In the genomic region with DNA sequence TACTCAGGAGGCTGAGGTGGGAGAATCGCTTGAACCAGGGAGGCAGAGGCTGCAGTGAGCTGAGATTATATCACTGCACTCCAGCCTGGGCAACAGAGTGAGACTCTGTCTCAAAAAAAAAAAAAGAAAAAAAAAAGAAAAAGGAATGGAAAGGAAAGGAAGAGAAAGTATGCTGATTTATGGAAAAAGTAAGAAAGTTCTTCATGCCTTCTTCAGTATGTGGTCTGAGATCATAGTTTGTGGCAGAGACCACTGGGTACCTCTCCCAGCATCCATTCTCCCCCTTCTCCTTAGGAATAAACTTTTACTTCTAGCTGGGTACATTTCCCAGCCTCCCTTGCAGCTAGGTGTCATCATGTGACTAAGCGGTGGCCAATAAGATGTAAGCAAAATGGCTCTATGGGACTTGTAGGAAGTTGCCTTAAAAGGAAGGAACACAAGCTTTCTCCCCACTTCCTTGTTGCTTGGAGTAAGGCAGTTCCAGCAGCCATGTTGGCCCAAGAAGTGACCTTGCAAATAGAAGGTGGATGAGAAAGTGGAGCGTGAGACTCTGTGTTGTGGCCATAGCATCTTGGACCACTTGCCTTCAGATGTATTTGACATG, we compare ENCODE assay signal across 1 cellular context.
TF ChIP-seq lines count a peak whose summit lies in the region.

No MANE protein-coding gene starts in this region.

TF ChIP-seq in K562, 482 proteins besides CTCF, POLR2A, EP300 and RAD21 (continued from another document):
- TF ChIP-seq, protein P1, sequence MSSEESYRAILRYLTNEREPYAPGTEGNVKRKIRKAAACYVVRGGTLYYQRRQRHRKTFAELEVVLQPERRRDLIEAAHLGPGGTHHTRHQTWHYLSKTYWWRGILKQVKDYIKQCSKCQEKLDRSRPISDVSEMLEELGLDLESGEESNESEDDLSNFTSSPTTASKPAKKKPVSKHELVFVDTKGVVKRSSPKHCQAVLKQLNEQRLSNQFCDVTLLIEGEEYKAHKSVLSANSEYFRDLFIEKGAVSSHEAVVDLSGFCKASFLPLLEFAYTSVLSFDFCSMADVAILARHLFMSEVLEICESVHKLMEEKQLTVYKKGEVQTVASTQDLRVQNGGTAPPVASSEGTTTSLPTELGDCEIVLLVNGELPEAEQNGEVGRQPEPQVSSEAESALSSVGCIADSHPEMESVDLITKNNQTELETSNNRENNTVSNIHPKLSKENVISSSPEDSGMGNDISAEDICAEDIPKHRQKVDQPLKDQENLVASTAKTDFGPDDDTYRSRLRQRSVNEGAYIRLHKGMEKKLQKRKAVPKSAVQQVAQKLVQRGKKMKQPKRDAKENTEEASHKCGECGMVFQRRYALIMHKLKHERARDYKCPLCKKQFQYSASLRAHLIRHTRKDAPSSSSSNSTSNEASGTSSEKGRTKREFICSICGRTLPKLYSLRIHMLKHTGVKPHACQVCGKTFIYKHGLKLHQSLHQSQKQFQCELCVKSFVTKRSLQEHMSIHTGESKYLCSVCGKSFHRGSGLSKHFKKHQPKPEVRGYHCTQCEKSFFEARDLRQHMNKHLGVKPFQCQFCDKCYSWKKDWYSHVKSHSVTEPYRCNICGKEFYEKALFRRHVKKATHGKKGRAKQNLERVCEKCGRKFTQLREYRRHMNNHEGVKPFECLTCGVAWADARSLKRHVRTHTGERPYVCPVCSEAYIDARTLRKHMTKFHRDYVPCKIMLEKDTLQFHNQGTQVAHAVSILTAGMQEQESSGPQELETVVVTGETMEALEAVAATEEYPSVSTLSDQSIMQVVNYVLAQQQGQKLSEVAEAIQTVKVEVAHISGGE (CRISPR knock-in tag; IDR thresholded peaks at IDR 0.05): no peak
- TF ChIP-seq SRSF9 (IDR thresholded peaks at IDR 0.05; ENCODE audit: borderline replicate concordance, low read depth, low read length): no peak
- TF ChIP-seq IFI16 (CRISPR knock-in tag; IDR thresholded peaks at IDR 0.05): no peak
- no peak for TF ChIP-seq CEBPG (CRISPR knock-in tag; IDR thresholded peaks at IDR 0.05)
- TF ChIP-seq CEBPG (tag; conservative IDR thresholded peaks at IDR 0.05 in 1 of 2, IDR thresholded peaks at IDR 0.05 in 1 of 2): no peak
- TF ChIP-seq, protein P2, sequence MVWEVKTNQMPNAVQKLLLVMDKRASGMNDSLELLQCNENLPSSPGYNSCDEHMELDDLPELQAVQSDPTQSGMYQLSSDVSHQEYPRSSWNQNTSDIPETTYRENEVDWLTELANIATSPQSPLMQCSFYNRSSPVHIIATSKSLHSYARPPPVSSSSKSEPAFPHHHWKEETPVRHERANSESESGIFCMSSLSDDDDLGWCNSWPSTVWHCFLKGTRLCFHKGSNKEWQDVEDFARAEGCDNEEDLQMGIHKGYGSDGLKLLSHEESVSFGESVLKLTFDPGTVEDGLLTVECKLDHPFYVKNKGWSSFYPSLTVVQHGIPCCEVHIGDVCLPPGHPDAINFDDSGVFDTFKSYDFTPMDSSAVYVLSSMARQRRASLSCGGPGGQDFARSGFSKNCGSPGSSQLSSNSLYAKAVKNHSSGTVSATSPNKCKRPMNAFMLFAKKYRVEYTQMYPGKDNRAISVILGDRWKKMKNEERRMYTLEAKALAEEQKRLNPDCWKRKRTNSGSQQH (CRISPR knock-in tag; IDR thresholded peaks at IDR 0.05): no peak
- peak in 1 of 2 experiments; percentile 80; a peak in 1 of 3 replicates for TF ChIP-seq CBX3 (IDR thresholded peaks at IDR 0.05; ENCODE audit: borderline replicate concordance in 1 of 2, low read length in 2 of 2)
